ENCODE assay signal across 16 cellular contexts in the genomic region with DNA sequence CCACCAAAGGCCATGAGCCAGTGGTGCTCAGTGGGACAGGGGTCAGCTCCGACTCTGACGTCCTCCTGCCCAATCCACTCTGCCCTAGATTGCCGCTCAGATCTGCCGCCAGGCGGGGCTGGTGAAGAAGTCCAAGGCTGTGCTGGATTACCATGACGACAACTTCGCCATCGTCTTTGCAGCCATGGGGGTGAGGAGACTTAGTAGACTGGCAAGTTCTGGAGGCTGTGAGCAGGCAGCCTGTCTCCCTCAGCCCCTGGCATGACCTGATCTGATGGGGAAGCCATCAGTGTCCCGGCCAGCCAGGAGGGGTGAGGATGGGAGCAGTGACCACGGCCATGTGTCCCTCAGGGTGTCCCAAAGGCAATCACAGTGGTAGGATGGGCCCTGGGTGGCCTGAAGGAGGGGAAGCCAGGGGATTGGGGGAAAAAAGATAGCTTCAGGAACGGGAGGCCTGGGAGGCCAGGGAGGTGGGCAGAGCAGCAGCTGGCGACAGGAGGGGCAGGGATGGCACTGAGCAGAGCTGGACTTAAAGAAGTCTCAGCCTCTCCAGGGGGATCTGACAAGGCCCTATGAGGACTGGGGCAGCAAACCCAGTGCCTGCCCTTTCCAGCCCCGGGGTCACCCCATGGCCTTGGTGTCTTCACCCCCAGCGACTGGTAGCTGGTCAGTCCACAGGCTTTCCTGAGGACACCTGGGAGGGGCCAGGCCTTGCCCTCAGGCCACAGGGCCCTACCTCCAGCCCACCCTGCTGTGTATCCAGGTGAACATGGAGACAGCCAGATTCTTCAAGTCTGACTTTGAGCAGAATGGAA. TPM values are rescaled to one million over a fixed set of nuclear protein-coding genes. Genes with fewer than 3 reads are reported as not detected.
DNase-seq lines count a peak whose midpoint lies in the region; ATAC-seq, FAIRE-seq and TF ChIP-seq lines count a peak whose summit lies in the region.
"Had no signal": no experiment of that assay in that cellular context is flagged by ENCODE, and none has a peak within 500 bp of the region (broad histone marks: within the 10 kb centered on the region; RNA-seq: fewer than 3 reads in every experiment).

No MANE protein-coding gene starts in this region.

- no peak for ATAC-seq in IMR-90 (ENCODE audit: low read depth)
- no peak for ATAC-seq in HG02938 (IDR thresholded peaks at IDR 0.05; ENCODE audit: unreplicated experiment)
- ATAC-seq: pancreas, T-cell had no signal

- peaks cover 8% of the 10 kb centered on the region for H3K36me3 Mint-ChIP-seq in chondrocyte (ENCODE audit: low read depth)
- H3K36me3 Mint-ChIP-seq: T-cell had no signal

- H2BK20ac ChIP-seq in IMR-90 (ENCODE audit: low read depth, low read length) = no peak overlapping the region

- peaks cover 5% of the 10 kb centered on the region; the same call in 1 of the 2 replicates for H3K27me3 ChIP-seq in IMR-90 (ENCODE audit: control insufficient read depth, insufficient read depth, low read length)
- H3K27me3 ChIP-seq in colonic mucosa = peaks cover 3% of the 10 kb centered on the region
- H3K27me3 ChIP-seq in osteoblast (ENCODE audit: insufficient read depth, low read length) = no peaks in the 10 kb centered on the region
- H3K27me3 ChIP-seq: breast epithelium, pancreas had no signal

- H3K4me3 ChIP-seq in IMR-90 (ENCODE audit: insufficient read depth, low read depth, low read length) (no peak overlapping the region), colonic mucosa (no peak overlapping the region), osteoblast (ENCODE audit: insufficient read depth, low read length) (no peak overlapping the region)
- H3K4me3 ChIP-seq: breast epithelium, pancreas had no signal

- TF ChIP-seq POLR2A in IMR-90 (IDR thresholded peaks at IDR 0.05; ENCODE audit: low read depth, low read length) = no peak
- TF ChIP-seq POLR2A in H54 (IDR thresholded peaks at IDR 0.05; ENCODE audit: low read depth, low read length) = no peak

- H3K4me1 ChIP-seq in IMR-90 (ENCODE audit: control insufficient read depth, insufficient read depth, low read length) (no peaks in the 10 kb centered on the region), colonic mucosa (no peaks in the 10 kb centered on the region), osteoblast (ENCODE audit: insufficient read depth, low read length) (peaks cover 6% of the 10 kb centered on the region)
- H3K4me1 ChIP-seq: breast epithelium, pancreas had no signal

- BruUV-seq in IMR-90 (replicated peaks; lab: Mats Ljungman, UMichigan) = no TSS peak

- H3K9me3 ChIP-seq in IMR-90 (ENCODE audit: control insufficient read depth, insufficient read depth, low read length) (no peaks in the 10 kb centered on the region), colonic mucosa (no peaks in the 10 kb centered on the region), osteoblast (ENCODE audit: low read depth, low read length) (no peaks in the 10 kb centered on the region)
- H3K9me3 ChIP-seq: breast epithelium, pancreas had no signal

- H3K4ac ChIP-seq in IMR-90 (ENCODE audit: low read depth, low read length) = no peak overlapping the region

- POLR2A ChIA-PET in IMR-90 (lab: Charles Lee; ENCODE audit: unreplicated experiment) = no interaction called here

- WGBS in IMR-90 (ENCODE audit: extremely low coverage in 2 of 2, insufficient read length in 1 of 2), 2 experiments = 71% methylated on average over 11 of the region's 14 CpGs; no CpG with 5 or more reads in 1 of the 2 experiments

- H2BK5ac ChIP-seq in IMR-90 (ENCODE audit: low read depth, low read length, poor library complexity, severe bottlenecking) = no peak overlapping the region

- peak overlapping the region; percentile 28 for H2AK9ac ChIP-seq in IMR-90 (replicated peaks; ENCODE audit: low read depth, low read length, poor library complexity)

- H3K4me3 Mint-ChIP-seq in chondrocyte (ENCODE audit: unreplicated experiment) = no peak overlapping the region
- H3K4me3 Mint-ChIP-seq: T-cell had no signal

- no peak overlapping the region for H4K8ac ChIP-seq in IMR-90 (ENCODE audit: low read depth in 2 of 2, low read length in 2 of 2)

- H3K79me1 ChIP-seq in IMR-90 (ENCODE audit: low read depth in 1 of 2, low read length in 2 of 2) = no peaks in the 10 kb centered on the region

- H3K56ac ChIP-seq in IMR-90 (ENCODE audit: extremely low read depth, insufficient read depth, low read length) = no peak overlapping the region

- no peak overlapping the region for H3K14ac ChIP-seq in IMR-90 (replicated peaks; ENCODE audit: low read depth, low read length)

- no peak overlapping the region for H2AK5ac ChIP-seq in IMR-90 (ENCODE audit: low read depth, low read length)

- in situ Hi-C loops in IMR-90 (cut with MboI; ENCODE audit: low sequenced_read_pairs) = no loop called here

- peaks cover 3% of the 10 kb centered on the region for H3K27me3 Mint-ChIP-seq in chondrocyte (ENCODE audit: low read depth)

- no peak overlapping the region for H2BK15ac ChIP-seq in IMR-90 (ENCODE audit: low read depth, low read length)

- H3K27ac ChIP-seq in IMR-90 (ENCODE audit: insufficient read depth, low read length) (no peak overlapping the region), colonic mucosa (no peak overlapping the region), osteoblast (ENCODE audit: low read depth, low read length) (no peak overlapping the region)
- H3K27ac ChIP-seq: breast epithelium, HL-60, pancreas had no signal

- no peak overlapping the region for H3K4me2 ChIP-seq in IMR-90 (ENCODE audit: low read depth, low read length)
- no peak overlapping the region for H3K4me2 ChIP-seq in osteoblast (ENCODE audit: insufficient read depth, low read length)

- no peak for TF ChIP-seq RAD21 in IMR-90 (IDR thresholded peaks at IDR 0.05; ENCODE audit: low read length)

- no peak overlapping the region for H4K5ac ChIP-seq in IMR-90 (ENCODE audit: low read depth, low read length)

- no peak for FAIRE-seq in H54 (lab: Jason Lieb, UNC)
- FAIRE-seq: pancreas, RCC 7860 had no signal

- H3K9me3 Mint-ChIP-seq in chondrocyte (ENCODE audit: low read depth) = no peaks in the 10 kb centered on the region
- H3K9me3 Mint-ChIP-seq: T-cell had no signal

- H2BK120ac ChIP-seq in IMR-90 (ENCODE audit: low read depth, low read length) = no peak overlapping the region

- no peaks in the 10 kb centered on the region for H4K20me1 ChIP-seq in IMR-90 (ENCODE audit: insufficient read depth, low read length)
- H4K20me1 ChIP-seq in osteoblast (ENCODE audit: insufficient read depth, low read length) = peaks cover 5% of the 10 kb centered on the region

- DNase-seq in GM03348 (ENCODE audit: low spot score) (peak; percentile 3), IMR-90 (no peak), colonic mucosa (peak; percentile 13), osteoblast (ENCODE audit: insufficient read length, low spot score, missing footprints) (peak; percentile 49), chondrocyte (ENCODE audit: low spot score) (no peak), H54 (ENCODE audit: insufficient read length, low spot score) (no peak)
- DNase-seq: C1 segment of cervical spinal cord, midbrain, NCI-H2081, NCI-H748 treated with DMSO at 0.1 percent for 48 hours had no signal

- CTCF ChIA-PET in IMR-90 (lab: Yijun Ruan, JAX) = interaction anchor here (1.5 to 2.3 kb wide), 2 partner anchors 13 kb away, joined by 5 to 7 read pairs; no protein-coding TSS in a partner anchor

- dilution Hi-C loops in IMR-90 (cut with HindIII; ENCODE audit: low sequenced_read_pairs, unreplicated experiment) = no loop called here

- no peaks in the 10 kb centered on the region for H3K79me2 ChIP-seq in osteoblast (ENCODE audit: insufficient read depth, low read length)

- H3K23ac ChIP-seq in IMR-90 (ENCODE audit: low read depth, low read length) = no peak overlapping the region

- H4K91ac ChIP-seq in IMR-90 (ENCODE audit: insufficient read depth, low read depth, low read length) = no peak overlapping the region

- no peak overlapping the region for H3K27ac Mint-ChIP-seq in chondrocyte (ENCODE audit: unreplicated experiment)
- H3K27ac Mint-ChIP-seq: T-cell had no signal

- H3K9ac ChIP-seq in IMR-90 (ENCODE audit: low read depth, low read length) (no peak overlapping the region), colonic mucosa (ENCODE audit: low read depth in 2 of 2, low read length in 2 of 2) (no peak overlapping the region)

- H3K36me3 ChIP-seq in IMR-90 (ENCODE audit: control insufficient read depth, insufficient read depth, low read length) (no peaks in the 10 kb centered on the region), colonic mucosa (no peaks in the 10 kb centered on the region), osteoblast (ENCODE audit: insufficient read depth, low read length) (no peaks in the 10 kb centered on the region)
- H3K36me3 ChIP-seq: breast epithelium, pancreas had no signal

- no peaks in the 10 kb centered on the region for H3K9me1 ChIP-seq in IMR-90 (ENCODE audit: insufficient read depth, low read length)

- no peak overlapping the region for H3K18ac ChIP-seq in IMR-90 (ENCODE audit: low read depth, low read length)

- TF ChIP-seq CTCF in IMR-90 (conservative IDR thresholded peaks at IDR 0.05; ENCODE audit: low read depth, low read length) (no peak), colonic mucosa (IDR thresholded peaks at IDR 0.05) (no peak), osteoblast (IDR thresholded peaks at IDR 0.05; ENCODE audit: extremely low read depth, low read depth, low read length) (no peak), chondrocyte (IDR thresholded peaks at IDR 0.05) (no peak)

- peaks cover 6% of the 10 kb centered on the region for H3K4me1 Mint-ChIP-seq in chondrocyte (ENCODE audit: low read depth)

- H2AFZ ChIP-seq in IMR-90 (replicated peaks; ENCODE audit: low read length, poor library complexity) (no peak overlapping the region), osteoblast (ENCODE audit: low read length) (no peak overlapping the region)

- intact Hi-C loops in IMR-90 (cut with micrococcal nuclease) = no loop called here
- intact Hi-C loops in colonic mucosa (cut with DNase I) = no loop called here

RNA-seq across cellular contexts. Expression of a gene that starts 17.4 kb away (rescaled TPM):
- total RNA-seq in IMR-90 (2012; rRNA removed) (0.54 and 0.56 TPM in 2 replicates), colonic mucosa (under 1 TPM in 1 of 2 donors, not detected in 1; 0.40 TPM), osteoblast (0.88 and 1.1 TPM in 2 replicates), chondrocyte (0.85 to 2.2 TPM (median 1.8 TPM) in 3 replicates)
- 1.0 and 1.2 TPM in 2 replicates for polyA plus RNA-seq in IMR-90 (2012; rRNA removed)
- polyA plus RNA-seq in IMR-90 (2012; cell fraction: cytosol; rRNA removed) = 1.8 and 2.6 TPM in 2 replicates
- polyA plus RNA-seq in IMR-90 (2012; cell fraction: nucleus; rRNA removed; ENCODE audit: low replicate concordance) = 3.3 and 5.0 TPM in 2 replicates

RNA-seq across cellular contexts. Expression of a gene that starts 25.3 kb away (rescaled TPM):
- 0.28 TPM in 1 of 2 replicates, not detected in the other for total RNA-seq in IMR-90 (2012; rRNA removed)
- polyA plus RNA-seq in IMR-90 (2012; rRNA removed) = 1.3 and 1.4 TPM in 2 replicates
- polyA plus RNA-seq in IMR-90 (2012; cell fraction: cytosol; rRNA removed) = 0.51 TPM in 1 of 2 replicates, not detected in the other
- polyA plus RNA-seq in IMR-90 (2012; cell fraction: nucleus; rRNA removed; ENCODE audit: low replicate concordance) = 17.8 and 20.6 TPM in 2 replicates
- not detected for total RNA-seq in colonic mucosa
- 0.88 and 2.5 TPM in 2 replicates for total RNA-seq in osteoblast
- 3.7 to 5.0 TPM (median 3.9 TPM) in 3 replicates for total RNA-seq in chondrocyte
- total RNA-seq: T-cell had no signal

RNA-seq across cellular contexts. Expression of a gene that starts 33.6 kb away (rescaled TPM):
- 26.3 and 31.1 TPM in 2 replicates for total RNA-seq in IMR-90 (2012; rRNA removed)
- 64.7 and 69.8 TPM in 2 replicates for polyA plus RNA-seq in IMR-90 (2012; rRNA removed)
- 200 and 230 TPM in 2 replicates for polyA plus RNA-seq in IMR-90 (2012; cell fraction: cytosol; rRNA removed)
- polyA plus RNA-seq in IMR-90 (2012; cell fraction: nucleus; rRNA removed; ENCODE audit: low replicate concordance) = 58.4 and 142 TPM in 2 replicates
- total RNA-seq in colonic mucosa = 10 to 100 TPM; 43.6 to 58.8 TPM
- total RNA-seq in osteoblast = 30.0 and 36.8 TPM in 2 replicates
- 54.1 to 57.3 TPM (median 56.8 TPM) in 3 replicates for total RNA-seq in chondrocyte

Comparison
In these comparisons a context has a peak if more than half of its experiments do, and no peak if none do; other contexts are left out.
1. DNase-seq: peak in GM03348 (single experiment), colonic mucosa (single experiment) and osteoblast (single experiment); none in IMR-90 (single experiment), chondrocyte (single experiment) and H54 (single experiment).